In the genomic region with DNA sequence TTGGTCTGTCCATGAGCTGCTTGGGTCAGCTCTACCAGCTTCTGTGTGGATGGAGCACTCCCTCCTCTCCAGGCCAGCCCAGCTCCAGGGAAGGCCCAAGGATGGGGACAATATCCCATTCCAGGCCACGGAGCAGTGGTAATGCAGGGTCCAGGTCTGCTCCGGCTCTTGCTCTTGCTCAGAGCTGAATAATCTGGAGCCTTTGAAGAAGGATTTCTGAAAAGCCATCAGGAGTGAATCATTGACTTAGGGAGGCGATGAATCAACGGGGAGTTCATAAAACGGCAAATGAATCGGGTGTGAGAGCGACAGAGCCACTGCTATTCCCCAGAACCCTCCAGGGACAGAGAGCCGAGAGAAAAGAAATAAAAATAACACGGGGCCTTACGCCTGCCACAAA, we compare ENCODE assay signal across 19 cellular contexts. TPM values are rescaled to one million over a fixed set of nuclear protein-coding genes. Genes with fewer than 3 reads are reported as not detected.
A peak's percentile ranks its signal among the peaks of the same experiment; 100 is the strongest.
DNase-seq lines count a peak whose midpoint lies in the region; TF ChIP-seq lines count a peak whose summit lies in the region.
"Had no signal": no experiment of that assay in that cellular context is flagged by ENCODE, and none has a peak within 500 bp of the region (broad histone marks: within the 10 kb centered on the region; RNA-seq: fewer than 3 reads in every experiment).

No MANE protein-coding gene starts in this region.

- DNase-seq in EL (peak; percentile 73), epithelial cell of esophagus (ENCODE audit: low read depth) (peak; percentile 79), neural crest cell (ENCODE audit: low read depth, low spot score) (no peak), NCI-H1417 (lab: John Stamatoyannopoulos, UW) (no peak), SJCRH30 (no peak)
- no peak for DNase-seq in activated naive CD8-positive, alpha-beta T cell treated with anti-CD3 and anti-CD28 coated beads for 36 hours
- no peak for DNase-seq in activated CD4-positive, alpha-beta memory T cell treated with anti-CD3 and anti-CD28 coated beads, Interleukin-2, amount 10 ng/mL, durations not matched to agents 7 days and 5 days
- DNase-seq: activated CD8-positive, alpha-beta T cell treated with anti-CD3 and anti-CD28 coated beads, Interleukin-2, amount 10 ng/mL, durations not matched to agents 7 days and 5 days; body of pancreas; naive B cell; NCI-H1694 treated with DMSO at 0.1 percent for 48 hours; NCI-H526; Right ventricle myocardium superior; trophoblast cell had no signal

- H4K20me1 ChIP-seq in OCI-LY3 (ENCODE audit: insufficient read depth, low read length) = no peaks in the 10 kb centered on the region; the same call in 1 of the 2 replicates

- H3K36me3 Mint-ChIP-seq in neural crest cell (ENCODE audit: low read depth) = peaks cover 6% of the 10 kb centered on the region
- H3K36me3 Mint-ChIP-seq in activated naive CD8-positive, alpha-beta T cell treated with anti-CD3 and anti-CD28 coated beads for 36 hours = no peaks in the 10 kb centered on the region
- H3K36me3 Mint-ChIP-seq in activated CD4-positive, alpha-beta memory T cell treated with anti-CD3 and anti-CD28 coated beads, Interleukin-2, amount 10 ng/mL, durations not matched to agents 7 days and 5 days (ENCODE audit: low read depth) = no peaks in the 10 kb centered on the region

- H3K4me3 ChIP-seq in OCI-LY3 (ENCODE audit: low read length) (peak overlapping the region; percentile 96), epithelial cell of esophagus (ENCODE audit: low read length) (no peak overlapping the region), SJCRH30 (no peak overlapping the region)
- H3K4me3 ChIP-seq: body of pancreas had no signal

- peaks cover 26% of the 10 kb centered on the region for H3K4me1 Mint-ChIP-seq in neural crest cell
- H3K4me1 Mint-ChIP-seq in activated naive CD8-positive, alpha-beta T cell treated with anti-CD3 and anti-CD28 coated beads for 36 hours = no peaks in the 10 kb centered on the region
- peaks cover 3% of the 10 kb centered on the region for H3K4me1 Mint-ChIP-seq in activated CD4-positive, alpha-beta memory T cell treated with anti-CD3 and anti-CD28 coated beads, Interleukin-2, amount 10 ng/mL, durations not matched to agents 7 days and 5 days

- TF ChIP-seq CTCF in OCI-LY3 (IDR thresholded peaks at IDR 0.05; ENCODE audit: low read depth, low read length) (no peak), epithelial cell of esophagus (IDR thresholded peaks at IDR 0.05; ENCODE audit: insufficient read depth, low read depth, low read length, missing control alignments) (no peak), neural crest cell (conservative IDR thresholded peaks at IDR 0.05) (no peak)

- no peak overlapping the region for H3K27ac Mint-ChIP-seq in neural crest cell (ENCODE audit: unreplicated experiment)
- no peak overlapping the region for H3K27ac Mint-ChIP-seq in activated naive CD8-positive, alpha-beta T cell treated with anti-CD3 and anti-CD28 coated beads for 36 hours
- H3K27ac Mint-ChIP-seq in activated CD4-positive, alpha-beta memory T cell treated with anti-CD3 and anti-CD28 coated beads, Interleukin-2, amount 10 ng/mL, durations not matched to agents 7 days and 5 days = no peak overlapping the region
- H3K27ac Mint-ChIP-seq: activated CD8-positive, alpha-beta T cell treated with anti-CD3 and anti-CD28 coated beads, Interleukin-2, amount 10 ng/mL, durations not matched to agents 7 days and 5 days; activated T-helper 2 cell treated with anti-CD3 and anti-CD28 coated beads, Interferon-gamma antibody, Interleukin-2, Interleukin-4, amounts not matched to agents 10 μg/mL and 5 μg/mL and 100 μg/mL, durations not matched to agents 14 hours and 24 hours and 36 hours had no signal

- no peaks in the 10 kb centered on the region for H3K27me3 ChIP-seq in OCI-LY3 (ENCODE audit: low read depth, low read length)
- no peaks in the 10 kb centered on the region for H3K27me3 ChIP-seq in SJCRH30

- H3K9me3 Mint-ChIP-seq in neural crest cell = no peaks in the 10 kb centered on the region
- H3K9me3 Mint-ChIP-seq in activated naive CD8-positive, alpha-beta T cell treated with anti-CD3 and anti-CD28 coated beads for 36 hours = no peaks in the 10 kb centered on the region
- H3K9me3 Mint-ChIP-seq in activated CD4-positive, alpha-beta memory T cell treated with anti-CD3 and anti-CD28 coated beads, Interleukin-2, amount 10 ng/mL, durations not matched to agents 7 days and 5 days = no peaks in the 10 kb centered on the region
- H3K9me3 Mint-ChIP-seq: activated T-helper 2 cell treated with anti-CD3 and anti-CD28 coated beads, Interferon-gamma antibody, Interleukin-2, Interleukin-4, amounts not matched to agents 10 μg/mL and 5 μg/mL and 100 μg/mL, durations not matched to agents 14 hours and 24 hours and 36 hours; naive B cell had no signal

- peaks cover 46% of the 10 kb centered on the region for H3K27me3 Mint-ChIP-seq in neural crest cell (ENCODE audit: low read depth)
- peaks cover 55% of the 10 kb centered on the region for H3K27me3 Mint-ChIP-seq in activated naive CD8-positive, alpha-beta T cell treated with anti-CD3 and anti-CD28 coated beads for 36 hours
- peaks cover 25% of the 10 kb centered on the region for H3K27me3 Mint-ChIP-seq in activated CD4-positive, alpha-beta memory T cell treated with anti-CD3 and anti-CD28 coated beads, Interleukin-2, amount 10 ng/mL, durations not matched to agents 7 days and 5 days

- peak overlapping the region; percentile 25 for H3K4me3 Mint-ChIP-seq in neural crest cell
- H3K4me3 Mint-ChIP-seq in activated naive CD8-positive, alpha-beta T cell treated with anti-CD3 and anti-CD28 coated beads for 36 hours = no peak overlapping the region
- no peak overlapping the region for H3K4me3 Mint-ChIP-seq in activated CD4-positive, alpha-beta memory T cell treated with anti-CD3 and anti-CD28 coated beads, Interleukin-2, amount 10 ng/mL, durations not matched to agents 7 days and 5 days
- H3K4me3 Mint-ChIP-seq: activated CD8-positive, alpha-beta T cell treated with anti-CD3 and anti-CD28 coated beads, Interleukin-2, amount 10 ng/mL, durations not matched to agents 7 days and 5 days; naive B cell had no signal

- CTCF ChIA-PET in activated CD4-positive, alpha-beta memory T cell treated with anti-CD3 and anti-CD28 coated beads, Interleukin-2, amount 10 ng/mL, durations not matched to agents 7 days and 5 days (lab: Charles Lee) = interaction anchor here (0.6 kb wide), 1 partner anchor 43 kb away, joined by 3 read pairs; no protein-coding TSS in a partner anchor

- H3K4me2 ChIP-seq in OCI-LY3 (ENCODE audit: low read length) = peak overlapping the region; percentile 87
- H3K4me2 ChIP-seq: KMS-11 had no signal

- peaks cover 95% of the 10 kb centered on the region for H3K79me2 ChIP-seq in OCI-LY3 (ENCODE audit: low read length)

- peaks cover 28% of the 10 kb centered on the region for H3K36me3 ChIP-seq in OCI-LY3 (replicated peaks; ENCODE audit: low read depth, low read length)
- no peaks in the 10 kb centered on the region for H3K36me3 ChIP-seq in SJCRH30

- H3K9me3 ChIP-seq in OCI-LY3 (ENCODE audit: insufficient read depth, low read length) (no peaks in the 10 kb centered on the region), SJCRH30 (replicated peaks) (no peaks in the 10 kb centered on the region)
- H3K9me3 ChIP-seq: body of pancreas had no signal

- H3K27ac ChIP-seq in OCI-LY3 (ENCODE audit: low read length) (peak overlapping the region; percentile 97), SJCRH30 (no peak overlapping the region)
- H3K27ac ChIP-seq: body of pancreas, KMS-11 had no signal

- H2AFZ ChIP-seq in OCI-LY3 (ENCODE audit: low read depth, low read length) = no peak overlapping the region

- POLR2A ChIA-PET in activated CD4-positive, alpha-beta memory T cell treated with anti-CD3 and anti-CD28 coated beads, Interleukin-2, amount 10 ng/mL, durations not matched to agents 7 days and 5 days (lab: Charles Lee) = no interaction called here

- peak overlapping the region; percentile 98 for H3K9ac ChIP-seq in OCI-LY3 (ENCODE audit: low read length)
- H3K9ac ChIP-seq: KMS-11 had no signal

- peaks cover 57% of the 10 kb centered on the region for H3K4me1 ChIP-seq in OCI-LY3 (ENCODE audit: low read length)
- 0 out of 2 replicates have a peak, but pooled peaks cover 3% of the 10 kb centered on the region for H3K4me1 ChIP-seq in SJCRH30
- H3K4me1 ChIP-seq: body of pancreas had no signal

RNA-seq across cellular contexts. Expression of gene POU3F1, which starts 7.8 kb away (rescaled TPM):
- total RNA-seq in neural crest cell = 10.7 and 12.1 TPM in 2 replicates
- under 1 TPM in 1 of 2 experiments, not detected in 1; 0.10 TPM for total RNA-seq in activated naive CD8-positive, alpha-beta T cell treated with anti-CD3 and anti-CD28 coated beads for 36 hours
- not detected for total RNA-seq in activated CD4-positive, alpha-beta memory T cell treated with anti-CD3 and anti-CD28 coated beads, Interleukin-2, amount 10 ng/mL, durations not matched to agents 7 days and 5 days
- 1.6 and 1.7 TPM in 2 replicates for total RNA-seq in SJCRH30 (2014; rRNA removed; shearing (Covaris generic))
- total RNA-seq: activated CD8-positive, alpha-beta T cell treated with anti-CD3 and anti-CD28 coated beads, Interleukin-2, amount 10 ng/mL, durations not matched to agents 7 days and 5 days; body of pancreas; glomerular endothelial cell; H4 had no signal

RNA-seq across cellular contexts. Expression of gene UTP11, which starts 26.3 kb away (rescaled TPM):
- 41.2 and 44.5 TPM in 2 replicates for total RNA-seq in neural crest cell
- total RNA-seq in activated naive CD8-positive, alpha-beta T cell treated with anti-CD3 and anti-CD28 coated beads for 36 hours = 10 to 100 TPM; 83.5 to 89.2 TPM
- 10 to 100 TPM; 29.1 to 33.2 TPM for total RNA-seq in activated CD4-positive, alpha-beta memory T cell treated with anti-CD3 and anti-CD28 coated beads, Interleukin-2, amount 10 ng/mL, durations not matched to agents 7 days and 5 days
- total RNA-seq in SJCRH30 (2014; rRNA removed; shearing (Covaris generic)) = 125 and 128 TPM in 2 replicates

RNA-seq across cellular contexts. Expression of gene FHL3, which starts 33.5 kb away (rescaled TPM):
- total RNA-seq in neural crest cell = 21.2 and 22.4 TPM in 2 replicates
- 10 to 100 TPM; 26.5 to 27.7 TPM for total RNA-seq in activated naive CD8-positive, alpha-beta T cell treated with anti-CD3 and anti-CD28 coated beads for 36 hours
- total RNA-seq in activated CD4-positive, alpha-beta memory T cell treated with anti-CD3 and anti-CD28 coated beads, Interleukin-2, amount 10 ng/mL, durations not matched to agents 7 days and 5 days = 1 to 10 TPM; 9.1 to 9.8 TPM
- total RNA-seq in SJCRH30 (2014; rRNA removed; shearing (Covaris generic)) = 17.6 and 20.6 TPM in 2 replicates

RNA-seq across cellular contexts. Expression of gene SF3A3, which starts 49.0 kb away (rescaled TPM):
- total RNA-seq in neural crest cell = 113 and 119 TPM in 2 replicates
- 100 to 1,000 TPM; 121 to 125 TPM for total RNA-seq in activated naive CD8-positive, alpha-beta T cell treated with anti-CD3 and anti-CD28 coated beads for 36 hours
- total RNA-seq in activated CD4-positive, alpha-beta memory T cell treated with anti-CD3 and anti-CD28 coated beads, Interleukin-2, amount 10 ng/mL, durations not matched to agents 7 days and 5 days = 10 to 100 TPM; 72.1 to 74.3 TPM
- 187 and 190 TPM in 2 replicates for total RNA-seq in SJCRH30 (2014; rRNA removed; shearing (Covaris generic))

Comparison
In these comparisons a context has a peak if more than half of its experiments do, and no peak if none do; other contexts are left out.
1. DNase-seq: peak in EL (single experiment) and epithelial cell of esophagus (single experiment); none in neural crest cell (single experiment), activated naive CD8-positive, alpha-beta T cell treated with anti-CD3 and anti-CD28 coated beads for 36 hours (single experiment), NCI-H1417 (0 of 3), activated CD4-positive, alpha-beta memory T cell treated with anti-CD3 and anti-CD28 coated beads, Interleukin-2, amount 10 ng/mL, durations not matched to agents 7 days and 5 days (single experiment) and SJCRH30 (0 of 2).